8 cellular contexts compared by ENCODE assay signal in genomic region chr4:139014391-139015268, GRCh38. TPM values are rescaled to one million over a fixed set of nuclear protein-coding genes. Genes with fewer than 3 reads are reported as not detected.
DNase-seq lines count a peak whose midpoint lies in the region; ATAC-seq, FAIRE-seq and TF ChIP-seq lines count a peak whose summit lies in the region.

No MANE protein-coding gene starts in this region.

- peak in 1 of 2 experiments; percentile 61; a peak in 1 of 5 replicates for TF ChIP-seq EP300 in A549 (IDR thresholded peaks at IDR 0.05)

- peak; percentile 59 for ATAC-seq in A549
- peak; percentile 5 for ATAC-seq in HG02870 (IDR thresholded peaks at IDR 0.05; ENCODE audit: unreplicated experiment)
- ATAC-seq in stimulated activated naive CD8-positive, alpha-beta T cell treated with anti-CD3 and anti-CD28 coated beads, Interleukin-15, Interleukin-2, amounts not matched to agents 100 U/mL and 50 U/mL, for 24 hours: peak; percentile 8

- WGBS in A549 (ENCODE audit: missing lambda C conversion rate): 4% methylated on average over 9 of the region's 9 CpGs

- peaks cover 30% of the 10 kb centered on the region for H3K79me2 ChIP-seq in PC-9 (ENCODE audit: low read depth)

- H3K4me2 ChIP-seq in A549 (peak overlapping the region; percentile 91), PC-9 (peak overlapping the region; percentile 89)

- H3K27ac ChIP-seq in A549 (peak overlapping the region; percentile 84 to 99), PC-9 (peak overlapping the region; percentile 92), breast epithelium (peak overlapping the region; percentile 89 to 95), kidney (ENCODE audit: low read depth in 2 of 2, low read length in 2 of 2) (peak overlapping the region; percentile 81 to 85)

- TF ChIP-seq POLR2A in A549 (IDR thresholded peaks at IDR 0.05; ENCODE audit: low read length): no peak
- no peak for TF ChIP-seq POLR2A in breast epithelium (IDR thresholded peaks at IDR 0.05)

- POLR2A ChIA-PET in A549 (lab: Yijun Ruan, JAX) (interaction anchor here (0.7 to 1.7 kb wide), 8 partner anchors 10 to 117 kb away, joined by 3 to 7 read pairs (median 3); no protein-coding TSS in a partner anchor), PC-9 (lab: Charles Lee; ENCODE audit: unreplicated experiment) (interaction anchor here (0.6 to 0.7 kb wide), 7 partner anchors 16 to 1022 kb away, joined by 3 to 11 read pairs (median 3); no protein-coding TSS in a partner anchor)

- no peaks in the 10 kb centered on the region for H4K20me1 ChIP-seq in PC-9 (ENCODE audit: insufficient read depth)

- FAIRE-seq in A549 (lab: Jason Lieb, UNC) (no peak), kidney (lab: Jason Lieb, UNC) (no peak)

- DNase-seq in A549 (ENCODE audit: low read depth in 1 of 2, low spot score in 1 of 2) (peak; percentile 77 to 84), GM04503 (ENCODE audit: low read depth) (peak; percentile 81), PC-9 (peak; percentile 52 to 95), breast epithelium (ENCODE audit: low spot score in 2 of 2) (no peak), kidney (no peak), superior temporal gyrus (ENCODE audit: extremely low spot score) (no peak)
- no peak for DNase-seq in stimulated activated naive CD8-positive, alpha-beta T cell treated with anti-CD3 and anti-CD28 coated beads, Interleukin-15, Interleukin-2, amounts not matched to agents 100 U/mL and 50 U/mL, for 24 hours

- BruUV-seq in PC-9 (replicated peaks; lab: Mats Ljungman, UMichigan): TSS peak; percentile 92

- H3K9me3 ChIP-seq in A549: no peaks in the 10 kb centered on the region
- no peaks in the 10 kb centered on the region for H3K9me3 ChIP-seq in PC-9 (ENCODE audit: insufficient read depth, low read depth)
- no peaks in the 10 kb centered on the region for H3K9me3 ChIP-seq in breast epithelium
- no peaks in the 10 kb centered on the region for H3K9me3 ChIP-seq in kidney (ENCODE audit: control insufficient read depth in 1 of 2, low read length in 2 of 2)

- H3K27me3 ChIP-seq in PC-9 (ENCODE audit: insufficient read depth, low read depth) (no peaks in the 10 kb centered on the region), breast epithelium (no peaks in the 10 kb centered on the region)

- H3K36me3 ChIP-seq in PC-9 (ENCODE audit: low read depth): no peaks in the 10 kb centered on the region; the same call in 1 of the 2 replicates
- no peaks in the 10 kb centered on the region for H3K36me3 ChIP-seq in breast epithelium
- H3K36me3 ChIP-seq in kidney (ENCODE audit: control insufficient read depth in 1 of 2, insufficient read depth in 2 of 2, low read length in 2 of 2): no peaks in the 10 kb centered on the region

- H2AFZ ChIP-seq in PC-9: peak overlapping the region; percentile 60; the same call in 1 of the 2 replicates

- TF ChIP-seq RAD21 in A549 (conservative IDR thresholded peaks at IDR 0.05 in 1 of 2, IDR thresholded peaks at IDR 0.05 in 1 of 2): no peak

- H3F3A ChIP-seq in PC-9 (ENCODE audit: insufficient read depth, low read depth): peaks cover 18% of the 10 kb centered on the region

- no peaks in the 10 kb centered on the region for H3K9me2 ChIP-seq in PC-9 (ENCODE audit: insufficient read depth)

- peak overlapping the region; percentile 4 to 73 for H3K9ac ChIP-seq in kidney (ENCODE audit: low read length in 2 of 2)

- intact Hi-C loops in PC-9 (cut with micrococcal nuclease; ENCODE audit: unreplicated experiment): loop anchor here (1.0 to 5.0 kb wide), 5 partner anchors 8 to 288 kb away; partner anchors contain the start of genes NAA15 and NDUFC1
- intact Hi-C loops in breast epithelium (cut with DNase I; ENCODE audit: low total_unique reads): no loop called here
- intact Hi-C loops in kidney (cut with DNase I): no loop called here

- H3K4me1 ChIP-seq in A549 (peaks cover 50% of the 10 kb centered on the region), PC-9 (replicated peaks; ENCODE audit: insufficient read depth) (peaks cover 30% of the 10 kb centered on the region), breast epithelium (no peaks in the 10 kb centered on the region), kidney (ENCODE audit: control insufficient read depth in 1 of 2, insufficient read depth in 1 of 2, low read depth in 1 of 2, low read length in 2 of 2) (peaks cover 5 to 7% of the 10 kb centered on the region in 2 donors)

- CTCF ChIA-PET in A549 (lab: Yijun Ruan, JAX) (interaction anchor here (0.9 to 4.1 kb wide), 2 partner anchors 13 to 16 kb away, joined by 4 to 32 read pairs; no protein-coding TSS in a partner anchor), PC-9 (lab: Charles Lee) (interaction anchor here (1.0 kb wide), 1 partner anchor 76 kb away, joined by 3 read pairs; no protein-coding TSS in a partner anchor)

- H3K4me3 ChIP-seq in A549 (peak overlapping the region; percentile 91), PC-9 (peak overlapping the region; percentile 73; the same call in 1 of the 2 replicates), breast epithelium (peak overlapping the region; percentile 69 to 85 (median 77)), kidney (ENCODE audit: low read length in 2 of 2) (peak overlapping the region in 1 of 2 donors; percentile 81)

- TF ChIP-seq CTCF in A549 (IDR thresholded peaks at IDR 0.05) (no peak), PC-9 (conservative IDR thresholded peaks at IDR 0.05) (no peak), breast epithelium (IDR thresholded peaks at IDR 0.05) (no peak), kidney (IDR thresholded peaks at IDR 0.05; ENCODE audit: borderline replicate concordance, extremely low read depth, insufficient read depth) (no peak)

TF ChIP-seq in A549, 52 proteins besides CTCF, POLR2A, EP300 and RAD21 (continues in another document):
- TF ChIP-seq MAFK (IDR thresholded peaks at IDR 0.05; ENCODE audit: partially characterized antibody) (peak; percentile 99), CEBPB (IDR thresholded peaks at IDR 0.05) (peak in 1 of 2 experiments; percentile 26; a peak in 1 of 4 replicates), TP53 (CRISPR knock-in tag; IDR thresholded peaks at IDR 0.05) (0 out of 2 replicates have a peak, but pooled peaks have one; percentile 21), PBX3 (IDR thresholded peaks at IDR 0.05) (no peak), SREBF2 (IDR thresholded peaks at IDR 0.05) (no peak), GATA3 (IDR thresholded peaks at IDR 0.05; ENCODE audit: borderline replicate concordance) (peak; percentile 77; the same call in 1 of the 2 replicates), HOXB13 (CRISPR knock-in tag; IDR thresholded peaks at IDR 0.05; ENCODE audit: low read depth) (no peak), POLR2AphosphoS2 (conservative IDR thresholded peaks at IDR 0.05; ENCODE audit: low read length) (no peak), RARB (CRISPR knock-in tag; IDR thresholded peaks at IDR 0.05) (0 out of 2 replicates have a peak, but pooled peaks have one; percentile 44), NR3C1 (IDR thresholded peaks at IDR 0.05) (no peak), JUNB (IDR thresholded peaks at IDR 0.05) (peak; percentile 76; the same call in 1 of the 2 replicates), TFCP2L1 (CRISPR knock-in tag; IDR thresholded peaks at IDR 0.05) (peak; percentile 78), PHF8 (IDR thresholded peaks at IDR 0.05; ENCODE audit: borderline replicate concordance, low read depth) (no peak), FOSL2 (IDR thresholded peaks at IDR 0.05) (peak; percentile 78), FOSL2 (CRISPR knock-in tag; IDR thresholded peaks at IDR 0.05) (peak; percentile 94), HOXB5 (CRISPR knock-in tag; IDR thresholded peaks at IDR 0.05) (no peak), HDAC2 (IDR thresholded peaks at IDR 0.05) (no peak)
- TF ChIP-seq, protein P1, sequence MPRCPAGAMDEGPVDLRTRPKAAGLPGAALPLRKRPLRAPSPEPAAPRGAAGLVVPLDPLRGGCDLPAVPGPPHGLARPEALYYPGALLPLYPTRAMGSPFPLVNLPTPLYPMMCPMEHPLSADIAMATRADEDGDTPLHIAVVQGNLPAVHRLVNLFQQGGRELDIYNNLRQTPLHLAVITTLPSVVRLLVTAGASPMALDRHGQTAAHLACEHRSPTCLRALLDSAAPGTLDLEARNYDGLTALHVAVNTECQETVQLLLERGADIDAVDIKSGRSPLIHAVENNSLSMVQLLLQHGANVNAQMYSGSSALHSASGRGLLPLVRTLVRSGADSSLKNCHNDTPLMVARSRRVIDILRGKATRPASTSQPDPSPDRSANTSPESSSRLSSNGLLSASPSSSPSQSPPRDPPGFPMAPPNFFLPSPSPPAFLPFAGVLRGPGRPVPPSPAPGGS (IDR thresholded peaks at IDR 0.05): no peak
- TF ChIP-seq, protein P2, sequence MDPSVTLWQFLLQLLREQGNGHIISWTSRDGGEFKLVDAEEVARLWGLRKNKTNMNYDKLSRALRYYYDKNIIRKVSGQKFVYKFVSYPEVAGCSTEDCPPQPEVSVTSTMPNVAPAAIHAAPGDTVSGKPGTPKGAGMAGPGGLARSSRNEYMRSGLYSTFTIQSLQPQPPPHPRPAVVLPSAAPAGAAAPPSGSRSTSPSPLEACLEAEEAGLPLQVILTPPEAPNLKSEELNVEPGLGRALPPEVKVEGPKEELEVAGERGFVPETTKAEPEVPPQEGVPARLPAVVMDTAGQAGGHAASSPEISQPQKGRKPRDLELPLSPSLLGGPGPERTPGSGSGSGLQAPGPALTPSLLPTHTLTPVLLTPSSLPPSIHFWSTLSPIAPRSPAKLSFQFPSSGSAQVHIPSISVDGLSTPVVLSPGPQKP (IDR thresholded peaks at IDR 0.05; ENCODE audit: low read depth, low read length): no peak

RNA-seq across cellular contexts. Expression of gene NOCT, which starts 1.0 kb away (rescaled TPM):
- polyA plus RNA-seq in A549 (2011; rRNA removed): 6.8 and 10.1 TPM in 2 replicates
- 5.0 and 8.9 TPM in 2 replicates for polyA plus RNA-seq in A549 (2012; cell fraction: cytosol; rRNA removed)
- polyA plus RNA-seq in A549 (2012; cell fraction: nucleus; rRNA removed): 10.9 and 15.4 TPM in 2 replicates
- polyA plus RNA-seq in A549 (2017; fragmentation: RNase III; extraction: RNeasy Plus Mini Kit Qiagen cat#74134 plus additional on column Dnase treatment): 5.3 to 7.5 TPM (median 6.0 TPM) in 3 replicates
- 35.0 and 38.1 TPM in 2 replicates for polyA minus RNA-seq in A549 (2011; rRNA and poly(A)+ RNA removed)
- 4.5 and 6.8 TPM in 2 replicates for total RNA-seq in PC-9 (2021)
- total RNA-seq in breast epithelium: 1 to 10 TPM; 4.0 to 9.5 (median 6.4) TPM
- total RNA-seq in kidney: 4.3 TPM
- 4.7 TPM for polyA plus RNA-seq in kidney (ENCODE audit: insufficient read depth, low read depth, low replicate concordance)

Comparison
In these comparisons a context has a peak if more than half of its experiments do, and no peak if none do; other contexts are left out.
1. ATAC-seq: peak in every context shown above with its lines; median percentile 59 in A549; 8 in stimulated activated naive CD8-positive, alpha-beta T cell treated with anti-CD3 and anti-CD28 coated beads, Interleukin-15, Interleukin-2, amounts not matched to agents 100 U/mL and 50 U/mL, for 24 hours; 5 in HG02870.
2. DNase-seq: peak in A549 (2 of 2), GM04503 (single experiment) and PC-9 (2 of 2); none in breast epithelium (0 of 2), kidney (single experiment), stimulated activated naive CD8-positive, alpha-beta T cell treated with anti-CD3 and anti-CD28 coated beads, Interleukin-15, Interleukin-2, amounts not matched to agents 100 U/mL and 50 U/mL, for 24 hours (single experiment) and superior temporal gyrus (single experiment).
3. Peak in every context shown above with its lines, with median percentiles within 50 percentile points of each other: H3K27ac ChIP-seq.